Comparison of ENCODE assay signal across 22 cellular contexts in the genomic region with DNA sequence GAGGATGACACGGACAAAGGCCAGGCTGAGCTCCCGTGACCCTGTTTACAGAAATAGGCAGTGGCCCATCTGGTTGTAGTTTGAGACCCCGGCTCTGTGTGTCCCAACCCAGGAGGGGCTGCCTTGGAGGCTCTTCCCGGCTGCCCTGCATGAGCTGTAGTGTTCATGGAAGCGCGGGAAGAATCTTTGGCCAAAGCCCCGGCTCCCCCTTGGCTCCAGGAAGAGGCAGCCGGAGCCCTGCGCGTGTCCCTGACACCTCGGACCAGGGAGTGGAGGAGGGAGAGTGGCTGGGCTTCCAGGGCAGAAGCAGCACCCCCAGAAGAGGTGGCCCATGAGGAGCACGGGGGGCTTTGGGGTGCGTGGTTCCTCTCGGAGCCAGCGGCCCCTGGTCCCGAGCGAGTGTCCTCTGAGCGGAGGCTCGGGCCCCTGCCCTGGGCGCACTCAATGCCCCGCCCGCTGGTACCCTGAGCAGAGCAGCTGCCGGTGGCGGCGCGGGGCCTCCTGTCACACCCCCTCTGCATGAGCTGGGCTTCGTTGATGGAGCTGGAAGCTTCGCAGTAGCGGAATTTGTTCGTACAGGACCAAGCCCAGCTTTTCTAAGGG. TPM values are rescaled to one million over a fixed set of nuclear protein-coding genes. Genes with fewer than 3 reads are reported as not detected.
"Had no signal": no experiment of that assay in that cellular context is flagged by ENCODE, and none has a peak within 500 bp of the region (broad histone marks: within the 10 kb centered on the region; RNA-seq: fewer than 3 reads in every experiment).

No MANE protein-coding gene starts in this region.

- H3K27ac Mint-ChIP-seq: activated CD8-positive, alpha-beta T cell treated with anti-CD3 and anti-CD28 coated beads for 36 hours; WTC11 had no signal

- H3K27ac ChIP-seq: brain microvascular endothelial cell, colonic mucosa, gastroesophageal sphincter, heart left ventricle, lower lobe of right lung, tibial artery had no signal

- H3K9me3 ChIP-seq: colonic mucosa, gastroesophageal sphincter, heart left ventricle, lower lobe of right lung, tibial artery had no signal

- H3K36me3 Mint-ChIP-seq: activated naive CD4-positive, alpha-beta T cell treated with anti-CD3 and anti-CD28 coated beads, Interleukin-2, amount 10 ng/mL, durations not matched to agents 7 days and 5 days; naive thymus-derived CD8-positive, alpha-beta T cell; WTC11 had no signal

- DNase-seq: activated CD4-positive, alpha-beta T cell treated with anti-CD3 and anti-CD28 coated beads for 4 hours; activated CD8-positive, alpha-beta memory T cell treated with anti-CD3 and anti-CD28 coated beads, Interleukin-2, amount 50 U/mL, for 4 hours; activated CD8-positive, alpha-beta T cell treated with anti-CD3 and anti-CD28 coated beads for 36 hours; activated naive CD4-positive, alpha-beta T cell treated with anti-CD3 and anti-CD28 coated beads, Interleukin-2, amount 10 ng/mL, durations not matched to agents 7 days and 5 days; activated T-cell treated with anti-CD3 and anti-CD28 coated beads, Interleukin-2, amount 50 U/mL, for 4 hours; brain microvascular endothelial cell; colonic mucosa; lower lobe of right lung; stimulated activated CD4-positive, alpha-beta T cell treated with anti-CD3 and anti-CD28 coated beads, Interleukin-12 subunit alpha, Interleukin-12 subunit beta, amount 100 ng/mL, for 4 hours; stimulated activated CD4-positive, alpha-beta T cell treated with anti-CD3 and anti-CD28 coated beads, Interleukin-1b, Interleukin-23, amount 100 ng/mL, for 48 hours; stimulated activated naive CD4-positive, alpha-beta T cell treated with Interleukin-2 at 50 U/mL for 16 hours had no signal

- H3K36me3 ChIP-seq: brain microvascular endothelial cell, colonic mucosa, gastroesophageal sphincter, heart left ventricle, lower lobe of right lung, tibial artery had no signal

- H3K4me3 Mint-ChIP-seq: activated CD8-positive, alpha-beta T cell treated with anti-CD3 and anti-CD28 coated beads for 36 hours; activated naive CD4-positive, alpha-beta T cell treated with anti-CD3 and anti-CD28 coated beads, Interleukin-2, amount 10 ng/mL, durations not matched to agents 7 days and 5 days; activated T-cell treated with anti-CD3 and anti-CD28 coated beads, Interleukin-2, amount 50 U/mL, for 4 hours; WTC11 had no signal

- H3K9me3 Mint-ChIP-seq: activated CD8-positive, alpha-beta T cell treated with anti-CD3 and anti-CD28 coated beads for 36 hours; activated naive CD4-positive, alpha-beta T cell treated with anti-CD3 and anti-CD28 coated beads, Interleukin-2, amount 10 ng/mL, durations not matched to agents 7 days and 5 days; activated T-cell treated with anti-CD3 and anti-CD28 coated beads, Interleukin-2, amount 50 U/mL, for 4 hours; naive thymus-derived CD8-positive, alpha-beta T cell had no signal

- H3K4me3 ChIP-seq: colonic mucosa, gastroesophageal sphincter, heart left ventricle, lower lobe of right lung, tibial artery had no signal

- H3K27me3 ChIP-seq: colonic mucosa had no signal

- H3K4me1 ChIP-seq: colonic mucosa, gastroesophageal sphincter, heart left ventricle, lower lobe of right lung, tibial artery had no signal

- ATAC-seq: activated T-cell treated with anti-CD3 and anti-CD28 coated beads, Interleukin-2, amount 50 U/mL, for 4 hours; esophagus mucosa; gastroesophageal sphincter; heart left ventricle; lower lobe of right lung; WTC11 had no signal

RNA-seq across cellular contexts. Expression of a gene that starts 35.7 kb away (rescaled TPM):
- total RNA-seq: activated CD8-positive, alpha-beta T cell treated with anti-CD3 and anti-CD28 coated beads for 36 hours; activated T-cell treated with anti-CD3 and anti-CD28 coated beads, Interleukin-2, amount 50 U/mL, for 4 hours; aorta; esophagus mucosa; gastroesophageal sphincter; heart left ventricle; lower lobe of right lung; mesenteric fat pad; naive thymus-derived CD8-positive, alpha-beta T cell; renal cortical epithelial cell; subcutaneous adipose tissue; urinary bladder; WTC11 had no signal
- polyA plus RNA-seq: heart left ventricle; naive thymus-derived CD8-positive, alpha-beta T cell; urinary bladder had no signal

RNA-seq across cellular contexts. Expression of a gene that starts 44.7 kb away (rescaled TPM):
- total RNA-seq: activated CD8-positive, alpha-beta T cell treated with anti-CD3 and anti-CD28 coated beads for 36 hours; activated T-cell treated with anti-CD3 and anti-CD28 coated beads, Interleukin-2, amount 50 U/mL, for 4 hours; aorta; esophagus mucosa; gastroesophageal sphincter; heart left ventricle; lower lobe of right lung; mesenteric fat pad; naive thymus-derived CD8-positive, alpha-beta T cell; renal cortical epithelial cell; subcutaneous adipose tissue; urinary bladder; WTC11 had no signal
- polyA plus RNA-seq: heart left ventricle; naive thymus-derived CD8-positive, alpha-beta T cell; urinary bladder had no signal
